10 cellular contexts compared by ENCODE assay signal in genomic region chr17:18733347-18733746, GRCh38. TPM values are rescaled to one million over a fixed set of nuclear protein-coding genes. Genes with fewer than 3 reads are reported as not detected.
DNase-seq lines count a peak whose midpoint lies in the region; ATAC-seq, FAIRE-seq and TF ChIP-seq lines count a peak whose summit lies in the region.
"Not testable (repeated sequence)": the region's sequence is repeated elsewhere in the genome, so short reads cannot be mapped to it uniquely, and the experiment has no call there.
"Had no signal": no experiment of that assay in that cellular context is flagged by ENCODE, and none has a peak within 500 bp of the region (broad histone marks: within the 10 kb centered on the region; RNA-seq: fewer than 3 reads in every experiment).

No MANE protein-coding gene starts in this region.

- not testable (repeated sequence) for H3K79me2 ChIP-seq in K562 (ENCODE audit: control insufficient read depth, insufficient read depth, low read length)

- in situ Hi-C loops in K562 (cut with MboI) = not testable (repeated sequence)

- not testable (repeated sequence) for DNase-seq in HTR-8/SVneo (ENCODE audit: insufficient read length, low spot score); K562 (ENCODE audit: extremely low read depth in 1 of 4, low spot score in 3 of 4); heart left ventricle; neural crest cell (ENCODE audit: low read depth, low spot score); upper lobe of right lung
- DNase-seq in fibroblast of mammary gland (ENCODE audit: low read depth) (peak; percentile 85), iris pigment epithelial cell (ENCODE audit: low read depth) (peak; percentile 62)

- not testable (repeated sequence) for H3K4me1 ChIP-seq in K562 (replicated peaks in 1 of 2; ENCODE audit: control insufficient read depth in 2 of 2, insufficient read depth in 2 of 2, low read length in 2 of 2); heart left ventricle; upper lobe of right lung

- not testable (repeated sequence) for TF ChIP-seq RAD21 in K562 (CRISPR knock-in tag; conservative IDR thresholded peaks at IDR 0.05 in 1 of 2, IDR thresholded peaks at IDR 0.05 in 1 of 2)

- H3K4me2 ChIP-seq in K562 (ENCODE audit: insufficient read depth, low read length) = not testable (repeated sequence)

- H3K4me3 ChIP-seq in K562; fibroblast of mammary gland (ENCODE audit: control insufficient read depth, low read depth, low read length); heart left ventricle; upper lobe of right lung: not testable (repeated sequence)

- BruUV-seq in K562 (replicated peaks; lab: Mats Ljungman, UMichigan) = not testable (repeated sequence)

- H3K4me1 Mint-ChIP-seq in neural crest cell = not testable (repeated sequence)

- H3K9me1 ChIP-seq in K562 (ENCODE audit: control insufficient read depth, insufficient read depth, low read length) = not testable (repeated sequence)

- not testable (repeated sequence) for ATAC-seq in K562
- ATAC-seq in heart left ventricle (peak; percentile 83 to 95 (median 92)), upper lobe of right lung (peak; percentile 83)

- H3K36me3 ChIP-seq in K562 (ENCODE audit: control insufficient read depth, insufficient read depth, low read length); heart left ventricle; upper lobe of right lung: not testable (repeated sequence)

- H3K4me3 Mint-ChIP-seq in neural crest cell = not testable (repeated sequence)

- not testable (repeated sequence) for H2AFZ ChIP-seq in K562 (ENCODE audit: low read depth, low read length)

- not testable (repeated sequence) for H3K36me3 Mint-ChIP-seq in neural crest cell (ENCODE audit: low read depth)

- H3K27me3 ChIP-seq in K562 (ENCODE audit: control insufficient read depth in 2 of 2, insufficient read depth in 2 of 2, low read length in 2 of 2); heart left ventricle; upper lobe of right lung: not testable (repeated sequence)

- CTCF ChIA-PET in K562 (lab: Yijun Ruan, JAX; ENCODE audit: low intra/inter-chr PET ratio) = not testable (repeated sequence)

- H3K27ac ChIP-seq in K562 (ENCODE audit: extremely low read depth, low read depth, low read length); heart left ventricle; upper lobe of right lung: not testable (repeated sequence)

- H3K9me3 ChIP-seq in K562 (replicated peaks; ENCODE audit: control insufficient read depth, insufficient read depth, low read depth, low read length); heart left ventricle; upper lobe of right lung: not testable (repeated sequence)

- peak overlapping the region; percentile 12 for H3K27ac Mint-ChIP-seq in neural crest cell (ENCODE audit: unreplicated experiment)

- FAIRE-seq in HTR-8/SVneo (lab: Jason Lieb, UNC) = peak; percentile 88
- FAIRE-seq in K562 (lab: Jason Lieb, UNC) = peak; percentile 67

- not testable (repeated sequence) for H3K9ac ChIP-seq in K562 (ENCODE audit: insufficient read depth in 1 of 2, low read depth in 2 of 2, low read length in 2 of 2)

- WGBS in K562 (ENCODE audit: insufficient coverage, low coverage, missing lambda C conversion rate) = 0% methylated on average over 2 of the region's 4 CpGs
- WGBS in heart left ventricle, 4 donors = 46 to 63% (median 55%) methylated on average over 4 of the region's 4 CpGs

- TF ChIP-seq EP300 in K562 (IDR thresholded peaks at IDR 0.05; ENCODE audit: low read length) = not testable (repeated sequence)

- not testable (repeated sequence) for H3K9me3 Mint-ChIP-seq in neural crest cell

- TF ChIP-seq CTCF in K562 (IDR thresholded peaks at IDR 0.05 in 2 of 3, conservative IDR thresholded peaks at IDR 0.05 in 1 of 3; ENCODE audit: insufficient read depth in 2 of 3, low read depth in 1 of 3, low read length in 3 of 3); fibroblast of mammary gland (conservative IDR thresholded peaks at IDR 0.05; ENCODE audit: control insufficient read depth, insufficient read depth, low read depth, low read length); heart left ventricle (IDR thresholded peaks at IDR 0.05); neural crest cell (conservative IDR thresholded peaks at IDR 0.05); upper lobe of right lung (IDR thresholded peaks at IDR 0.05): not testable (repeated sequence)

- TF ChIP-seq POLR2A in K562 (conservative IDR thresholded peaks at IDR 0.05); heart left ventricle (IDR thresholded peaks at IDR 0.05): not testable (repeated sequence)

- not testable (repeated sequence) for H4K20me1 ChIP-seq in K562 (replicated peaks; ENCODE audit: control insufficient read depth, insufficient read depth, low read length)

- intact Hi-C loops in K562 (cut with micrococcal nuclease); heart left ventricle (cut with DNase I); upper lobe of right lung (cut with DNase I): not testable (repeated sequence)

- POLR2A ChIA-PET in K562 (lab: Yijun Ruan, JAX) = not testable (repeated sequence)

- not testable (repeated sequence) for H3K27me3 Mint-ChIP-seq in neural crest cell (ENCODE audit: low read depth)

RNA-seq across cellular contexts. Expression of gene FBXW10, which starts 10.5 kb away (rescaled TPM):
- not detected in 2 replicates for total RNA-seq in K562 (2011; cell fraction: chromatin; rRNA removed; ENCODE audit: low replicate concordance)
- not detected in 2 replicates for total RNA-seq in K562 (2011; cell fraction: nucleolus; rRNA removed)
- not detected in 2 replicates for total RNA-seq in K562 (2011; cell fraction: nucleoplasm; rRNA removed)
- total RNA-seq in K562 (2014; rRNA removed) (not detected in 2 replicates), K562 (2014; rRNA removed; fragmentation: Illumina TruSeq; extraction: Trizol) (not detected in 2 replicates), K562 (2015; rRNA removed; fragmentation: Illumina TruSeq; extraction: Trizol) (not detected in 2 replicates), K562 (2021) (not detected in 2 replicates), heart left ventricle (under 1 TPM in 2 of 9 donors, not detected in 7; 0.11 to 0.12 TPM), neural crest cell (0.19 and 0.20 TPM in 2 replicates), upper lobe of right lung (not detected)
- polyA plus RNA-seq in K562 (2011; rRNA removed) (not detected in 2 replicates), K562 (2014; fragmentation: Illumina TruSeq; extraction: Trizol) (not detected in 2 replicates), K562 (2014; fragmentation: Nextera tagmentation; extraction: Ambion mirVana) (not detected), K562 (2014; rRNA removed) (not detected in 2 replicates), heart left ventricle (under 1 TPM in 1 of 2 donors, not detected in 1; 0.04 TPM)
- not detected in 2 replicates for polyA plus RNA-seq in K562 (2011; cell fraction: cytosol; rRNA removed)
- not detected in 2 replicates for polyA plus RNA-seq in K562 (2011; cell fraction: nucleus; rRNA removed)
- not detected in 2 replicates for polyA plus RNA-seq in K562 (2012)
- polyA minus RNA-seq in K562 (2011; rRNA and poly(A)+ RNA removed) = not detected in 2 replicates
- polyA minus RNA-seq in K562 (2011; cell fraction: cytosol; rRNA and poly(A)+ RNA removed) = not detected in 2 replicates
- polyA minus RNA-seq in K562 (2011; cell fraction: nucleus; rRNA and poly(A)+ RNA removed) = not detected in 2 replicates
- polyA plus RNA-seq: CD14-positive monocyte; CD8-positive, alpha-beta memory T cell; GM23338 had no signal

RNA-seq across cellular contexts. Expression of gene TVP23B, which starts 47.6 kb away (rescaled TPM):
- total RNA-seq in K562 (2011; cell fraction: chromatin; rRNA removed; ENCODE audit: low replicate concordance) = 25.6 and 75.8 TPM in 2 replicates
- total RNA-seq in K562 (2011; cell fraction: nucleolus; rRNA removed) = 13.7 and 16.3 TPM in 2 replicates
- total RNA-seq in K562 (2011; cell fraction: nucleoplasm; rRNA removed) = 48.4 and 58.1 TPM in 2 replicates
- total RNA-seq in K562 (2014; rRNA removed) (10.0 and 12.9 TPM in 2 replicates), K562 (2014; rRNA removed; fragmentation: Illumina TruSeq; extraction: Trizol) (25.0 and 28.9 TPM in 2 replicates), K562 (2015; rRNA removed; fragmentation: Illumina TruSeq; extraction: Trizol) (13.0 and 15.8 TPM in 2 replicates), K562 (2021) (10.4 and 14.6 TPM in 2 replicates), heart left ventricle (10 to 100 TPM; 13.6 to 27.7 (median 20.6) TPM), neural crest cell (22.7 and 27.8 TPM in 2 replicates), upper lobe of right lung (42.1 TPM)
- polyA plus RNA-seq in K562 (2011; rRNA removed) (17.4 and 21.1 TPM in 2 replicates), K562 (2014; fragmentation: Illumina TruSeq; extraction: Trizol) (11.0 and 12.8 TPM in 2 replicates), K562 (2014; fragmentation: Nextera tagmentation; extraction: Ambion mirVana) (10 to 100 TPM; 43.0 to 52.8 TPM), K562 (2014; rRNA removed) (13.2 and 14.1 TPM in 2 replicates), heart left ventricle (10 to 100 TPM; 16.6 to 42.0 TPM)
- polyA plus RNA-seq in K562 (2011; cell fraction: cytosol; rRNA removed) = 2.0 and 7.7 TPM in 2 replicates
- 4.0 and 7.2 TPM in 2 replicates for polyA plus RNA-seq in K562 (2011; cell fraction: nucleus; rRNA removed)
- 10.1 and 11.8 TPM in 2 replicates for polyA plus RNA-seq in K562 (2012)
- polyA minus RNA-seq in K562 (2011; rRNA and poly(A)+ RNA removed) = 40.4 and 53.0 TPM in 2 replicates
- 13.1 and 13.6 TPM in 2 replicates for polyA minus RNA-seq in K562 (2011; cell fraction: cytosol; rRNA and poly(A)+ RNA removed)
- polyA minus RNA-seq in K562 (2011; cell fraction: nucleus; rRNA and poly(A)+ RNA removed) = 9.8 and 22.5 TPM in 2 replicates

RNA-seq across cellular contexts. Expression of gene FOXO3B, which starts 51.2 kb away (rescaled TPM):
- total RNA-seq in K562 (2011; cell fraction: chromatin; rRNA removed; ENCODE audit: low replicate concordance) = 6.4 and 7.8 TPM in 2 replicates
- 5.9 and 6.5 TPM in 2 replicates for total RNA-seq in K562 (2011; cell fraction: nucleolus; rRNA removed)
- total RNA-seq in K562 (2011; cell fraction: nucleoplasm; rRNA removed) = 4.7 and 5.1 TPM in 2 replicates
- total RNA-seq in K562 (2014; rRNA removed) (2.7 and 3.8 TPM in 2 replicates), K562 (2014; rRNA removed; fragmentation: Illumina TruSeq; extraction: Trizol) (1.1 and 1.3 TPM in 2 replicates), K562 (2015; rRNA removed; fragmentation: Illumina TruSeq; extraction: Trizol) (1.6 and 1.8 TPM in 2 replicates), K562 (2021) (3.9 and 5.2 TPM in 2 replicates), heart left ventricle (1 to 10 TPM in 3 of 9 donors, under 1 TPM in 6; 0.32 to 5.1 (median 0.67) TPM), neural crest cell (25.8 and 28.5 TPM in 2 replicates), upper lobe of right lung (3.1 TPM)
- polyA plus RNA-seq in K562 (2011; rRNA removed) (2.4 and 4.0 TPM in 2 replicates), K562 (2014; fragmentation: Illumina TruSeq; extraction: Trizol) (3.9 and 5.0 TPM in 2 replicates), K562 (2014; fragmentation: Nextera tagmentation; extraction: Ambion mirVana) (under 1 TPM; 0.25 to 0.41 TPM), K562 (2014; rRNA removed) (2.4 TPM in 2 replicates), heart left ventricle (1 to 10 TPM in 1 of 2 donors, under 1 TPM in 1; 0.42 to 1.1 TPM)
- polyA plus RNA-seq in K562 (2011; cell fraction: cytosol; rRNA removed) = 4.9 and 8.8 TPM in 2 replicates
- 4.1 and 9.4 TPM in 2 replicates for polyA plus RNA-seq in K562 (2011; cell fraction: nucleus; rRNA removed)
- polyA plus RNA-seq in K562 (2012) = 1.8 and 2.1 TPM in 2 replicates
- 5.5 and 6.2 TPM in 2 replicates for polyA minus RNA-seq in K562 (2011; rRNA and poly(A)+ RNA removed)
- polyA minus RNA-seq in K562 (2011; cell fraction: cytosol; rRNA and poly(A)+ RNA removed) = 3.3 TPM in 2 replicates
- 4.7 and 5.2 TPM in 2 replicates for polyA minus RNA-seq in K562 (2011; cell fraction: nucleus; rRNA and poly(A)+ RNA removed)
- polyA plus RNA-seq: CD14-positive monocyte had no signal
